Comparison of ENCODE assay signal across 28 cellular contexts in the genomic region with DNA sequence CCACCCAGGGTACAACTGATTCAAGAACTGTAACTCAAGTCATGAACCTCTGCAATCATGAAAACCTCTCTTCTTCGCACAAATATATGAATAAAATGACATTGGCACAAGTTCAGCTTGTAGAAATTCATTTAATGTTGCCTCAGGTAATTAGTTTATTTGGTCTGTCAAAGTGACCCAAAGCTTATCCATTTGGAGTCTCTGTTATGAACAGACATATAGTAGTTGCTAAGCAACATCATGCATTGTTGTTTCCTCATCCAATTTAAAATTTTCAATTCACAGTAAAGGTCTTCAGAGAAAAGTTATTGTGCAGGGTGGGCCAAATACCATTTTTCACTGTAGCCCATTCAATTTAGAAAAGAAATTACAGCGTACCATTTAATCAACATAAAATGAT.
DNase-seq lines count a peak whose midpoint lies in the region; ATAC-seq, FAIRE-seq and TF ChIP-seq lines count a peak whose summit lies in the region.
"Had no signal": no experiment of that assay in that cellular context is flagged by ENCODE, and none has a peak within 500 bp of the region (broad histone marks: within the 10 kb centered on the region; RNA-seq: fewer than 3 reads in every experiment).

No MANE protein-coding gene starts in this region.

- H3K9me1 ChIP-seq in keratinocyte (ENCODE audit: control insufficient read depth, extremely low read depth, insufficient read depth, low read length), result no peaks in the 10 kb centered on the region

- no peak for ATAC-seq in left ventricle myocardium superior
- ATAC-seq: CD8-positive, alpha-beta T cell; gastrocnemius medialis; GM12878; left colon; stimulated activated naive B cell treated with anti-CD40 and anti-IgM and Interleukin-4, amounts not matched to agents 10 μg/mL and 1 μg/mL and 100 μg/mL, for 72 hours had no signal

- dilution Hi-C loops in keratinocyte (cut with MboI; ENCODE audit: extremely low pct_ligation_motif_present, low sequenced_read_pairs), result no loop called here

- no peak overlapping the region for H3K9ac ChIP-seq in keratinocyte (ENCODE audit: control insufficient read depth, extremely low read depth, insufficient read depth, low read length)

- no peak overlapping the region for H3K4me3 ChIP-seq in brain microvascular endothelial cell (ENCODE audit: low read depth, low read length)
- H3K4me3 ChIP-seq in keratinocyte (ENCODE audit: control insufficient read depth in 2 of 3, extremely low read depth in 1 of 3, insufficient read depth in 2 of 3, low read depth in 1 of 3, low read length in 3 of 3), result no peak overlapping the region
- H3K4me3 ChIP-seq: esophagus squamous epithelium, gastrocnemius medialis, GM12878, hepatocyte, ovary, skin epidermis had no signal

- H3K36me3 ChIP-seq in brain microvascular endothelial cell (replicated peaks) (no peaks in the 10 kb centered on the region), keratinocyte (ENCODE audit: control insufficient read depth in 2 of 2, extremely low read depth in 1 of 2, insufficient read depth in 2 of 2, low read length in 2 of 2) (no peaks in the 10 kb centered on the region)
- H3K36me3 ChIP-seq: BE2C, esophagus squamous epithelium, gastrocnemius medialis, ovary had no signal

- TF ChIP-seq CTCF in brain microvascular endothelial cell (IDR thresholded peaks at IDR 0.05; ENCODE audit: low read depth, low read length, missing control alignments) (no peak), keratinocyte (optimal IDR thresholded peaks at IDR 0.05 in 1 of 3, IDR thresholded peaks at IDR 0.05 in 1 of 3, conservative IDR thresholded peaks at IDR 0.05 in 1 of 3; ENCODE audit: extremely low read depth in 1 of 3, insufficient read depth in 2 of 3, low read length in 3 of 3) (no peak)

- no peaks in the 10 kb centered on the region for H4K20me1 ChIP-seq in keratinocyte (ENCODE audit: control insufficient read depth, extremely low read depth, insufficient read depth, low read length)

- intact Hi-C loops in left ventricle myocardium superior (cut with micrococcal nuclease), result no loop called here

- DNase-seq in EH (ENCODE audit: low read depth), result peak; percentile 66
- peak; percentile 99 for DNase-seq in NCI-H748 treated with DMSO at 0.1 percent for 48 hours (lab: John Stamatoyannopoulos, UW)
- no peak for DNase-seq in brain microvascular endothelial cell
- no peak for DNase-seq in keratinocyte (ENCODE audit: low read depth, low spot score)
- no peak for DNase-seq in activated effector memory CD4-positive, alpha-beta T cell treated with Interleukin-2 at 50 U/mL for 16 hours
- no peak for DNase-seq in SKM-1 (lab: John Stamatoyannopoulos, UW; ENCODE audit: unreplicated experiment)
- DNase-seq in activated CD4-positive, alpha-beta T cell treated with anti-CD3 and anti-CD28 coated beads for 4 hours, result no peak
- no peak for DNase-seq in left ventricle myocardium superior
- DNase-seq: activated gamma-delta T cell; activated naive CD8-positive, alpha-beta T cell treated with anti-CD3 and anti-CD28 coated beads for 36 hours; activated T-cell treated with anti-CD3 and anti-CD28 coated beads, Interleukin-2, amount 50 U/mL, for 24 hours; BE2C; CD8-positive, alpha-beta T cell; esophagus squamous epithelium; gastrocnemius medialis; left colon; NCI-H1092; NCI-H1694 treated with DMSO at 0.1 percent for 48 hours; NCI-H524; nephron progenitor cell; ovary; SHP77; stimulated activated naive B cell treated with anti-CD40 and anti-IgM and Interleukin-4, amounts not matched to agents 10 μg/mL and 1 μg/mL and 100 μg/mL, for 72 hours; substantia nigra had no signal

- no peak for FAIRE-seq in keratinocyte (lab: Jason Lieb, UNC)
- FAIRE-seq: endometrium, GM12878 had no signal

- H3K27me3 ChIP-seq in brain microvascular endothelial cell (replicated peaks), result no peaks in the 10 kb centered on the region
- no peaks in the 10 kb centered on the region for H3K27me3 ChIP-seq in keratinocyte (ENCODE audit: control insufficient read depth, extremely low read depth, insufficient read depth, low read length)
- H3K27me3 ChIP-seq: BE2C, esophagus squamous epithelium, gastrocnemius medialis, hepatocyte, ovary had no signal

- in situ Hi-C loops in brain microvascular endothelial cell (cut with HindIII; ENCODE audit: low pct_ligation_motif_present, low sequenced_read_pairs), result no loop called here

- no peaks in the 10 kb centered on the region for H3K9me3 ChIP-seq in keratinocyte (ENCODE audit: control insufficient read depth, low read depth, low read length)
- H3K9me3 ChIP-seq: BE2C, esophagus squamous epithelium, gastrocnemius medialis, ovary had no signal

- H3K27ac ChIP-seq in brain microvascular endothelial cell (peak overlapping the region; percentile 90), keratinocyte (ENCODE audit: control insufficient read depth, insufficient read depth, low read length) (peak overlapping the region; percentile 11)
- H3K27ac ChIP-seq: esophagus squamous epithelium, gastrocnemius medialis, hepatocyte, ovary, skin epidermis had no signal

- H2AFZ ChIP-seq in keratinocyte (ENCODE audit: control insufficient read depth, low read length), result no peak overlapping the region
- H2AFZ ChIP-seq: hepatocyte had no signal

- no peaks in the 10 kb centered on the region for H3K79me2 ChIP-seq in keratinocyte (ENCODE audit: control insufficient read depth, insufficient read depth, low read length)
- H3K79me2 ChIP-seq: hepatocyte had no signal

- peaks cover 1% of the 10 kb centered on the region for H3K4me1 ChIP-seq in keratinocyte (ENCODE audit: control insufficient read depth, extremely low read depth, insufficient read depth, low read length)
- H3K4me1 ChIP-seq: esophagus squamous epithelium, gastrocnemius medialis had no signal

- H3K4me2 ChIP-seq in keratinocyte (ENCODE audit: control insufficient read depth, extremely low read depth, insufficient read depth, low read depth, low read length), result no peak overlapping the region
- H3K4me2 ChIP-seq: hepatocyte had no signal

Comparison
In these comparisons a context has a peak if more than half of its experiments do, and no peak if none do; other contexts are left out.
1. DNase-seq: peak in EH (single experiment) and NCI-H748 treated with DMSO at 0.1 percent for 48 hours (single experiment); none in brain microvascular endothelial cell (single experiment), keratinocyte (single experiment), activated effector memory CD4-positive, alpha-beta T cell treated with Interleukin-2 at 50 U/mL for 16 hours (single experiment), SKM-1 (single experiment), activated CD4-positive, alpha-beta T cell treated with anti-CD3 and anti-CD28 coated beads for 4 hours (0 of 2) and left ventricle myocardium superior (single experiment).